In the genomic region with DNA sequence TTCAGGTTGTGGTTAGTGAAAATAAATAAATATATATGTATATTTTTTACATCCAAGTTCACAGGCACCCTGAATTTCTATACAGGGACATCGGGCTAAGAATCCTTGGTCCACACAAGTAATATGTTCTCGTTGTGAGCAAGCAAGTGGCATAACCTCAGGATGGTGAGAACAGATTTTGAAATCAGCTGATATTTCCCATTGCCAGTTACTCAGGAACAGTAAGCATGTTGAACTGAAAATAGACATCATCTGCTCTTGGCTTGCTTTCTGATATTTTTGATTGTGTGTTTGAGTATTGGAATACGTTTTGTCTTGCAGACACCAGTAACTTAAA, we compare ENCODE assay signal across 22 cellular contexts. TPM values are rescaled to one million over a fixed set of nuclear protein-coding genes. Genes with fewer than 3 reads are reported as not detected.
DNase-seq lines count a peak whose midpoint lies in the region; ATAC-seq and TF ChIP-seq lines count a peak whose summit lies in the region.
"Had no signal": no experiment of that assay in that cellular context is flagged by ENCODE, and none has a peak within 500 bp of the region (broad histone marks: within the 10 kb centered on the region; RNA-seq: fewer than 3 reads in every experiment).

No MANE protein-coding gene starts in this region.

- H3K4me3 ChIP-seq in NB4 (ENCODE audit: low read depth, low read length): no peak overlapping the region
- no peak overlapping the region for H3K4me3 ChIP-seq in choroid plexus epithelial cell (ENCODE audit: low read depth, low read length)
- no peak overlapping the region for H3K4me3 ChIP-seq in psoas muscle
- H3K4me3 ChIP-seq in coronary artery: no peak overlapping the region
- H3K4me3 ChIP-seq: gastroesophageal sphincter, thoracic aorta had no signal

- no peak overlapping the region for H3K4me3 Mint-ChIP-seq in activated CD8-positive, alpha-beta memory T cell treated with anti-CD3 and anti-CD28 coated beads, Interleukin-2, amount 10 ng/mL, durations not matched to agents 7 days and 5 days
- H3K4me3 Mint-ChIP-seq: activated CD4-positive, alpha-beta memory T cell treated with anti-CD3 and anti-CD28 coated beads, Interleukin-2, amount 10 ng/mL, durations not matched to agents 7 days and 5 days; activated naive CD8-positive, alpha-beta T cell; stimulated activated memory B cell treated with anti-CD40 and anti-IgM and Interleukin-4, amounts not matched to agents 10 μg/mL and 1 μg/mL and 100 μg/mL, for 72 hours; T-helper 2 cell treated with Interferon-gamma antibody and Interleukin-4, amounts not matched to agents 5 μg/mL and 100 μg/mL, for 36 hours; WTC11 had no signal

- no peaks in the 10 kb centered on the region for H3K9me3 ChIP-seq in psoas muscle
- H3K9me3 ChIP-seq: gastroesophageal sphincter, thoracic aorta had no signal

- peaks cover 33% of the 10 kb centered on the region for H3K4me1 ChIP-seq in psoas muscle

- 11 to 19% (median 16%) methylated on average over 3 of the region's 3 CpGs for WGBS in psoas muscle, 3 donors

- H3K27ac ChIP-seq in psoas muscle (peak overlapping the region; percentile 79), coronary artery (no peak overlapping the region)
- H3K27ac ChIP-seq: thoracic aorta had no signal

- no peak for TF ChIP-seq CTCF in NB4 (IDR thresholded peaks at IDR 0.05; ENCODE audit: low read depth, low read length)
- TF ChIP-seq CTCF in choroid plexus epithelial cell (conservative IDR thresholded peaks at IDR 0.05; ENCODE audit: low read depth, low read length): no peak
- TF ChIP-seq CTCF in psoas muscle (IDR thresholded peaks at IDR 0.05): no peak
- no peak for TF ChIP-seq CTCF in coronary artery (IDR thresholded peaks at IDR 0.05)

- intact Hi-C loops in psoas muscle (cut with DNase I): no loop called here

- CTCF ChIA-PET in activated CD8-positive, alpha-beta memory T cell treated with anti-CD3 and anti-CD28 coated beads, Interleukin-2, amount 10 ng/mL, durations not matched to agents 7 days and 5 days (lab: Charles Lee): no interaction called here

- H3K36me3 ChIP-seq in psoas muscle (ENCODE audit: insufficient read depth in 1 of 2, low read depth in 1 of 2): no peaks in the 10 kb centered on the region
- H3K36me3 ChIP-seq: gastroesophageal sphincter, thoracic aorta had no signal

- no peaks in the 10 kb centered on the region for H3K27me3 ChIP-seq in psoas muscle (ENCODE audit: insufficient read depth in 3 of 3, low read length in 2 of 3)
- H3K27me3 ChIP-seq: gastroesophageal sphincter had no signal

- no peaks in the 10 kb centered on the region for H3K9me3 Mint-ChIP-seq in activated CD8-positive, alpha-beta memory T cell treated with anti-CD3 and anti-CD28 coated beads, Interleukin-2, amount 10 ng/mL, durations not matched to agents 7 days and 5 days (ENCODE audit: low read depth)
- H3K9me3 Mint-ChIP-seq: activated CD4-positive, alpha-beta memory T cell treated with anti-CD3 and anti-CD28 coated beads, Interleukin-2, amount 10 ng/mL, durations not matched to agents 7 days and 5 days; stimulated activated memory B cell treated with anti-CD40 and anti-IgM and Interleukin-4, amounts not matched to agents 10 μg/mL and 1 μg/mL and 100 μg/mL, for 72 hours; T-helper 2 cell treated with Interferon-gamma antibody and Interleukin-4, amounts not matched to agents 5 μg/mL and 100 μg/mL, for 36 hours; WTC11 had no signal

- peaks cover 4% of the 10 kb centered on the region for H3K36me3 Mint-ChIP-seq in activated CD8-positive, alpha-beta memory T cell treated with anti-CD3 and anti-CD28 coated beads, Interleukin-2, amount 10 ng/mL, durations not matched to agents 7 days and 5 days
- H3K36me3 Mint-ChIP-seq: WTC11 had no signal

- peaks cover 31% of the 10 kb centered on the region for H3K4me1 Mint-ChIP-seq in activated CD8-positive, alpha-beta memory T cell treated with anti-CD3 and anti-CD28 coated beads, Interleukin-2, amount 10 ng/mL, durations not matched to agents 7 days and 5 days
- H3K4me1 Mint-ChIP-seq: stimulated activated memory B cell treated with anti-CD40 and anti-IgM and Interleukin-4, amounts not matched to agents 10 μg/mL and 1 μg/mL and 100 μg/mL, for 72 hours; WTC11 had no signal

- in situ Hi-C loops in G401 (cut with HindIII; ENCODE audit: low sequenced_read_pairs): no loop called here

- H3K27ac Mint-ChIP-seq in activated CD8-positive, alpha-beta memory T cell treated with anti-CD3 and anti-CD28 coated beads, Interleukin-2, amount 10 ng/mL, durations not matched to agents 7 days and 5 days: no peak overlapping the region
- H3K27ac Mint-ChIP-seq: activated naive CD8-positive, alpha-beta T cell; stimulated activated memory B cell treated with anti-CD40 and anti-IgM and Interleukin-4, amounts not matched to agents 10 μg/mL and 1 μg/mL and 100 μg/mL, for 72 hours; T-helper 2 cell treated with Interferon-gamma antibody and Interleukin-4, amounts not matched to agents 5 μg/mL and 100 μg/mL, for 36 hours; WTC11 had no signal

- no peaks in the 10 kb centered on the region for H3K27me3 Mint-ChIP-seq in activated CD8-positive, alpha-beta memory T cell treated with anti-CD3 and anti-CD28 coated beads, Interleukin-2, amount 10 ng/mL, durations not matched to agents 7 days and 5 days
- H3K27me3 Mint-ChIP-seq: activated CD4-positive, alpha-beta memory T cell treated with anti-CD3 and anti-CD28 coated beads, Interleukin-2, amount 10 ng/mL, durations not matched to agents 7 days and 5 days; activated naive CD8-positive, alpha-beta T cell; stimulated activated memory B cell treated with anti-CD40 and anti-IgM and Interleukin-4, amounts not matched to agents 10 μg/mL and 1 μg/mL and 100 μg/mL, for 72 hours had no signal

- peak; percentile 46 to 84 (median 69) for ATAC-seq in psoas muscle
- no peak for ATAC-seq in activated CD8-positive, alpha-beta memory T cell treated with anti-CD3 and anti-CD28 coated beads, Interleukin-2, amount 10 ng/mL, durations not matched to agents 7 days and 5 days
- ATAC-seq: left lobe of liver; stimulated activated memory B cell treated with anti-CD40 and anti-IgM and Interleukin-4, amounts not matched to agents 10 μg/mL and 1 μg/mL and 100 μg/mL, for 72 hours; WTC11 had no signal

- peak; percentile 89 for DNase-seq in G401 (ENCODE audit: low spot score)
- DNase-seq in NB4 (ENCODE audit: low read depth): peak; percentile 31
- DNase-seq in choroid plexus epithelial cell (ENCODE audit: low read depth): peak; percentile 35
- no peak for DNase-seq in psoas muscle
- no peak for DNase-seq in coronary artery (ENCODE audit: low spot score)
- DNase-seq in stimulated activated CD4-positive, alpha-beta T cell treated with anti-CD3 and anti-CD28 coated beads, Interleukin-1b, Interleukin-23, amount 100 ng/mL, for 48 hours: no peak
- no peak for DNase-seq in activated CD8-positive, alpha-beta memory T cell treated with anti-CD3 and anti-CD28 coated beads, Interleukin-2, amount 10 ng/mL, durations not matched to agents 7 days and 5 days
- DNase-seq: COR-L47, erythroblast, NCI-H146, NCI-H2171 treated with DMSO at 0.1 percent for 48 hours, NCI-H748 treated with DMSO at 0.1 percent for 48 hours, OCI-M1 had no signal

- no peak for TF ChIP-seq POLR2A in NB4 (IDR thresholded peaks at IDR 0.05; ENCODE audit: extremely low read depth, insufficient read length)

RNA-seq across cellular contexts. Expression of gene CHGB, which starts 48.6 kb away (rescaled TPM):
- 0.06 and 1.5 TPM in 2 replicates for total RNA-seq in G401 (2014; rRNA removed; shearing (Covaris generic))
- 1 to 10 TPM in 1 of 4 donors, under 1 TPM in 3; 0.30 to 3.4 (median 0.64) TPM for total RNA-seq in psoas muscle
- 10 to 100 TPM in 1 of 3 donors, under 1 TPM in 2; 0.08 to 91.8 (median 0.11) TPM for polyA plus RNA-seq in psoas muscle
- total RNA-seq in activated CD8-positive, alpha-beta memory T cell treated with anti-CD3 and anti-CD28 coated beads, Interleukin-2, amount 10 ng/mL, durations not matched to agents 7 days and 5 days: not detected
- total RNA-seq: activated CD4-positive, alpha-beta memory T cell treated with anti-CD3 and anti-CD28 coated beads, Interleukin-2, amount 10 ng/mL, durations not matched to agents 7 days and 5 days; HT-29; thoracic aorta had no signal

Comparison
In these comparisons a context has a peak if more than half of its experiments do, and no peak if none do; other contexts are left out.
1. DNase-seq: peak in G401 (single experiment), NB4 (single experiment) and choroid plexus epithelial cell (single experiment); none in psoas muscle (0 of 2), coronary artery (single experiment), stimulated activated CD4-positive, alpha-beta T cell treated with anti-CD3 and anti-CD28 coated beads, Interleukin-1b, Interleukin-23, amount 100 ng/mL, for 48 hours (single experiment) and activated CD8-positive, alpha-beta memory T cell treated with anti-CD3 and anti-CD28 coated beads, Interleukin-2, amount 10 ng/mL, durations not matched to agents 7 days and 5 days (single experiment).